In the genomic region with DNA sequence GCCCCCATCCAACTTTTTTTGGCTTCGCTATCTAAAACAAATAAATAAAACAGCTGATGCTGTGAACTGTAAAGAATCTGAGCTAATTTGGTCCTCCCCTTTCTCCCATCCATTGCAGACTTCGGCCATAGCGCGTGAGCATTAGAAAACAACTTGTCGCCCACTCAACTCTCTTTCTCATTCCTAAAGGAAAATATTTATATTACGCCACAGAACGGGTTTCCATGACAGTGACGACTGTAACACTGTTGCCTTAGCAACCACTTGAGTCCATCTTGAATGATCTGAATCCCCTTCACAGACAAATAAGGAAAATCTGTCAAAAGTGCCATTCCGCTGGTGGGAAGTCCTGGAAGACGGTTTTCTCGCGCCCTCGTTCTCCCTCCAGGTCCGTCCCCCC, we compare ENCODE assay signal across 24 cellular contexts. TPM values are rescaled to one million over a fixed set of nuclear protein-coding genes. Genes with fewer than 3 reads are reported as not detected.
DNase-seq lines count a peak whose midpoint lies in the region; ATAC-seq and TF ChIP-seq lines count a peak whose summit lies in the region.
"Had no signal": no experiment of that assay in that cellular context is flagged by ENCODE, and none has a peak within 500 bp of the region (broad histone marks: within the 10 kb centered on the region; RNA-seq: fewer than 3 reads in every experiment).

No MANE protein-coding gene starts in this region.

- DNase-seq in NCI-H2029 treated with DMSO at 0.1 percent for 48 hours (lab: John Stamatoyannopoulos, UW): peak; percentile 7
- no peak for DNase-seq in neural progenitor cell (ENCODE audit: low spot score)
- DNase-seq in CD4-positive, alpha-beta memory T cell: no peak
- no peak for DNase-seq in activated CD4-positive, CD25-positive, alpha-beta regulatory T cell (lab: John Stamatoyannopoulos, UW)
- DNase-seq: activated CD4-positive, alpha-beta T cell treated with anti-CD3 and anti-CD28 coated beads, Interleukin-2, amount 10 ng/mL, durations not matched to agents 24 days and 14 days; activated CD8-positive, alpha-beta memory T cell treated with anti-CD3 and anti-CD28 coated beads, Interleukin-2, amount 10 ng/mL, durations not matched to agents 7 days and 5 days; body of pancreas; CD8-positive, alpha-beta memory T cell; colonic mucosa; kidney; NCI-H1930; NCI-H774; nucleus accumbens; PC-3; SJCRH30; stimulated activated CD4-positive, alpha-beta T cell treated with anti-CD3 and anti-CD28 coated beads, Interleukin-2, amount 100 ng/mL, for 24 hours had no signal

- H3K9me3 ChIP-seq in HEK293 (ENCODE audit: control insufficient read depth, insufficient read depth, low read depth, low read length) (no peaks in the 10 kb centered on the region), neural progenitor cell (ENCODE audit: low read depth) (no peaks in the 10 kb centered on the region)
- no peaks in the 10 kb centered on the region for H3K9me3 ChIP-seq in CD4-positive, alpha-beta memory T cell (ENCODE audit: control insufficient read depth in 1 of 2, low read length in 2 of 2)
- H3K9me3 ChIP-seq: body of pancreas, colonic mucosa, SJCRH30 had no signal

- H3K4me1 ChIP-seq in HEK293 (ENCODE audit: control insufficient read depth, insufficient read depth, low read length): peaks cover 5% of the 10 kb centered on the region; the same call in 1 of the 2 replicates
- peaks cover 17% of the 10 kb centered on the region for H3K4me1 ChIP-seq in neural progenitor cell
- H3K4me1 ChIP-seq in CD4-positive, alpha-beta memory T cell (ENCODE audit: insufficient read depth, low read length): no peaks in the 10 kb centered on the region
- H3K4me1 ChIP-seq: colonic mucosa, SJCRH30 had no signal

- no peaks in the 10 kb centered on the region for H3K79me2 ChIP-seq in neural progenitor cell (ENCODE audit: low read depth)

- no peaks in the 10 kb centered on the region for H4K20me1 ChIP-seq in neural progenitor cell (ENCODE audit: low read depth)

- H3K9me3 Mint-ChIP-seq in neural progenitor cell: peaks cover 6% of the 10 kb centered on the region
- H3K9me3 Mint-ChIP-seq in CD4-positive, alpha-beta memory T cell: peaks cover 0 to 4% (median 0%) of the 10 kb centered on the region in 8 donors
- H3K9me3 Mint-ChIP-seq: activated CD4-positive, alpha-beta T cell treated with anti-CD3 and anti-CD28 coated beads, Interleukin-2, amount 10 ng/mL, durations not matched to agents 24 days and 14 days; activated naive CD4-positive, alpha-beta T cell treated with anti-CD3 and anti-CD28 coated beads, Interleukin-2, amount 50 U/mL, for 24 hours; T-helper 1 cell treated with Interleukin-12 subunit alpha and Interleukin-12 subunit beta and Interleukin-4 antibody, amounts not matched to agents 30 μg/mL and 1 μg/mL, for 36 hours had no signal

- TF ChIP-seq CTCF in HEK293 (tag by site-specific recombination; IDR thresholded peaks at IDR 0.05) (no peak), neural progenitor cell (IDR thresholded peaks at IDR 0.05) (no peak)

- peak overlapping the region; percentile 32 for H3K27ac Mint-ChIP-seq in neural progenitor cell
- H3K27ac Mint-ChIP-seq in CD4-positive, alpha-beta memory T cell: no peak overlapping the region
- H3K27ac Mint-ChIP-seq: activated CD4-positive, alpha-beta T cell treated with anti-CD3 and anti-CD28 coated beads, Interleukin-2, amount 10 ng/mL, durations not matched to agents 24 days and 14 days; activated CD8-positive, alpha-beta memory T cell treated with anti-CD3 and anti-CD28 coated beads, Interleukin-2, amount 10 ng/mL, durations not matched to agents 7 days and 5 days; activated naive CD4-positive, alpha-beta T cell treated with anti-CD3 and anti-CD28 coated beads, Interleukin-2, amount 50 U/mL, for 24 hours; CD8-positive, alpha-beta memory T cell; stimulated activated memory B cell treated with anti-CD40 and anti-IgM and Interleukin-4, amounts not matched to agents 10 μg/mL and 1 μg/mL and 100 μg/mL, for 72 hours; T-helper 1 cell treated with Interleukin-12 subunit alpha and Interleukin-12 subunit beta and Interleukin-4 antibody, amounts not matched to agents 30 μg/mL and 1 μg/mL, for 36 hours had no signal

- H3K27ac ChIP-seq in HEK293 (ENCODE audit: extremely low read depth, low read depth, low read length) (no peak overlapping the region), cingulate gyrus (ENCODE audit: low read depth, low read length) (peak overlapping the region; percentile 63), neural progenitor cell (no peak overlapping the region)
- no peak overlapping the region for H3K27ac ChIP-seq in CD4-positive, alpha-beta memory T cell (ENCODE audit: low read depth, low read length)
- H3K27ac ChIP-seq: body of pancreas, colonic mucosa, SJCRH30, skin epidermis had no signal

- H3K4me3 ChIP-seq in HEK293 (ENCODE audit: low read depth, low read length): no peak overlapping the region
- H3K4me3 ChIP-seq in neural progenitor cell: no peak overlapping the region
- no peak overlapping the region for H3K4me3 ChIP-seq in CD4-positive, alpha-beta memory T cell (ENCODE audit: low read length in 2 of 2)
- H3K4me3 ChIP-seq: body of pancreas, colonic mucosa, lung, SJCRH30, skin epidermis had no signal

- peaks cover 11% of the 10 kb centered on the region for H3K27me3 Mint-ChIP-seq in neural progenitor cell (ENCODE audit: insufficient read depth, low read depth)
- peaks cover 0 to 1% of the 10 kb centered on the region in 2 donors for H3K27me3 Mint-ChIP-seq in CD4-positive, alpha-beta memory T cell
- H3K27me3 Mint-ChIP-seq: activated naive CD4-positive, alpha-beta T cell treated with anti-CD3 and anti-CD28 coated beads, Interleukin-2, amount 50 U/mL, for 24 hours; CD8-positive, alpha-beta memory T cell; stimulated activated memory B cell treated with anti-CD40 and anti-IgM and Interleukin-4, amounts not matched to agents 10 μg/mL and 1 μg/mL and 100 μg/mL, for 72 hours had no signal

- no peaks in the 10 kb centered on the region for H3F3A ChIP-seq in neural progenitor cell (ENCODE audit: low read depth)

- no peak overlapping the region for H2AFZ ChIP-seq in neural progenitor cell (replicated peaks)

- H3K36me3 ChIP-seq in HEK293 (ENCODE audit: control insufficient read depth in 2 of 2, insufficient read depth in 1 of 2, low read length in 2 of 2) (no peaks in the 10 kb centered on the region), neural progenitor cell (no peaks in the 10 kb centered on the region)
- no peaks in the 10 kb centered on the region for H3K36me3 ChIP-seq in CD4-positive, alpha-beta memory T cell (ENCODE audit: insufficient read depth, low read length)
- H3K36me3 ChIP-seq: colonic mucosa, SJCRH30 had no signal

- POLR2A ChIA-PET in HEK293 (lab: Yijun Ruan, JAX): no interaction called here
- POLR2A ChIA-PET in CD4-positive, alpha-beta memory T cell (lab: Charles Lee; ENCODE audit: partially characterized antibody): no interaction called here

- intact Hi-C loops in CD4-positive, alpha-beta memory T cell (cut with micrococcal nuclease): no loop called here

- H3K27me3 ChIP-seq in neural progenitor cell: no peaks in the 10 kb centered on the region
- no peaks in the 10 kb centered on the region for H3K27me3 ChIP-seq in CD4-positive, alpha-beta memory T cell (ENCODE audit: insufficient read depth, low read length)
- H3K27me3 ChIP-seq: body of pancreas, colonic mucosa had no signal

- H3K4me2 ChIP-seq in neural progenitor cell: no peak overlapping the region

- no peak overlapping the region for H3K4me3 Mint-ChIP-seq in neural progenitor cell
- no peak overlapping the region for H3K4me3 Mint-ChIP-seq in CD4-positive, alpha-beta memory T cell
- H3K4me3 Mint-ChIP-seq: activated CD4-positive, alpha-beta T cell treated with anti-CD3 and anti-CD28 coated beads, Interleukin-2, amount 10 ng/mL, durations not matched to agents 24 days and 14 days; activated CD8-positive, alpha-beta memory T cell treated with anti-CD3 and anti-CD28 coated beads, Interleukin-2, amount 10 ng/mL, durations not matched to agents 7 days and 5 days; activated naive CD4-positive, alpha-beta T cell treated with anti-CD3 and anti-CD28 coated beads, Interleukin-2, amount 50 U/mL, for 24 hours; CD8-positive, alpha-beta memory T cell; stimulated activated memory B cell treated with anti-CD40 and anti-IgM and Interleukin-4, amounts not matched to agents 10 μg/mL and 1 μg/mL and 100 μg/mL, for 72 hours; T-helper 1 cell treated with Interleukin-12 subunit alpha and Interleukin-12 subunit beta and Interleukin-4 antibody, amounts not matched to agents 30 μg/mL and 1 μg/mL, for 36 hours had no signal

- CTCF ChIA-PET in HEK293 (lab: Yijun Ruan, JAX): no interaction called here
- CTCF ChIA-PET in CD4-positive, alpha-beta memory T cell (lab: Charles Lee; ENCODE audit: partially characterized antibody): no interaction called here

- ATAC-seq in HG03432 (IDR thresholded peaks at IDR 0.05; ENCODE audit: unreplicated experiment): no peak
- ATAC-seq: activated CD8-positive, alpha-beta memory T cell treated with anti-CD3 and anti-CD28 coated beads, Interleukin-2, amount 10 ng/mL, durations not matched to agents 7 days and 5 days; body of pancreas; PC-3; stimulated activated memory B cell treated with anti-CD40 and anti-IgM and Interleukin-4, amounts not matched to agents 10 μg/mL and 1 μg/mL and 100 μg/mL, for 72 hours had no signal

- no peaks in the 10 kb centered on the region for H3K36me3 Mint-ChIP-seq in neural progenitor cell
- no peaks in the 10 kb centered on the region for H3K36me3 Mint-ChIP-seq in CD4-positive, alpha-beta memory T cell
- H3K36me3 Mint-ChIP-seq: activated CD8-positive, alpha-beta memory T cell treated with anti-CD3 and anti-CD28 coated beads, Interleukin-2, amount 10 ng/mL, durations not matched to agents 7 days and 5 days; activated naive CD4-positive, alpha-beta T cell treated with anti-CD3 and anti-CD28 coated beads, Interleukin-2, amount 50 U/mL, for 24 hours had no signal

- no peak overlapping the region for H3K9ac ChIP-seq in neural progenitor cell

- H3K4me1 Mint-ChIP-seq in neural progenitor cell: peaks cover 43% of the 10 kb centered on the region
- H3K4me1 Mint-ChIP-seq in CD4-positive, alpha-beta memory T cell: peaks cover 0 to 6% (median 0%) of the 10 kb centered on the region in 4 donors
- H3K4me1 Mint-ChIP-seq: activated CD8-positive, alpha-beta memory T cell treated with anti-CD3 and anti-CD28 coated beads, Interleukin-2, amount 10 ng/mL, durations not matched to agents 7 days and 5 days; CD8-positive, alpha-beta memory T cell had no signal

TF ChIP-seq in HEK293, 187 proteins besides CTCF, POLR2A, EP300 and RAD21:
- TF ChIP-seq ZNF530 (tag by site-specific recombination; IDR thresholded peaks at IDR 0.05; ENCODE audit: low read depth): no peak
- no peak for TF ChIP-seq SP3 (tag by site-specific recombination; IDR thresholded peaks at IDR 0.05)
- TF ChIP-seq ZFP41 (tag by site-specific recombination; IDR thresholded peaks at IDR 0.05; ENCODE audit: borderline replicate concordance): no peak
- peak; percentile 43 for TF ChIP-seq SCRT2 (tag by site-specific recombination; IDR thresholded peaks at IDR 0.05)

RNA-seq across cellular contexts. Expression of a gene that starts 50.7 kb away (rescaled TPM):
- 1.1 and 1.4 TPM in 2 replicates for total RNA-seq in neural progenitor cell (ENCODE audit: low replicate concordance)
- total RNA-seq in CD4-positive, alpha-beta memory T cell: 10 to 100 TPM; 12.1 to 12.6 TPM
- 1 to 10 TPM in 1 of 2 donors, not detected in 1; 1.2 TPM for polyA plus RNA-seq in CD4-positive, alpha-beta memory T cell
- polyA plus RNA-seq: CD8-positive, alpha-beta memory T cell had no signal
